In genomic region chr19:35644206-35644986, GRCh38 we compare ENCODE assay signal across 8 cellular contexts. TPM values are rescaled to one million over a fixed set of nuclear protein-coding genes. Genes with fewer than 3 reads are reported as not detected.
DNase-seq lines count a peak whose midpoint lies in the region; ATAC-seq and TF ChIP-seq lines count a peak whose summit lies in the region.

No MANE protein-coding gene starts in this region.

- peak overlapping the region; percentile 97 for H3K4me2 ChIP-seq in OCI-LY7 (ENCODE audit: low read length)

- no peaks in the 10 kb centered on the region for H3K9me3 ChIP-seq in OCI-LY7 (ENCODE audit: low read length)
- no peaks in the 10 kb centered on the region for H3K9me3 ChIP-seq in mucosa of rectum (ENCODE audit: control insufficient read depth in 2 of 2, low read length in 2 of 2)

- TF ChIP-seq CTCF in OCI-LY7 (conservative IDR thresholded peaks at IDR 0.05; ENCODE audit: low read length) (no peak), epithelial cell of proximal tubule (conservative IDR thresholded peaks at IDR 0.05; ENCODE audit: low read depth, low read length) (no peak)

- intact Hi-C loops in OCI-LY7 (cut with micrococcal nuclease; ENCODE audit: unreplicated experiment): loop anchor here (1.0 to 10.0 kb wide), 2 partner anchors 255 to 410 kb away; partner anchors contain the start of genes THAP8 and WDR62

- in situ Hi-C loops in Caki2 (cut with HindIII; ENCODE audit: low pct_unique_long_range_greater_than_20kb, low sequenced_read_pairs): no loop called here

- H3K4me1 ChIP-seq in OCI-LY7 (ENCODE audit: insufficient read depth, low read length, poor library complexity, severe bottlenecking) (peaks cover 51% of the 10 kb centered on the region), mucosa of rectum (ENCODE audit: control insufficient read depth in 2 of 2, insufficient read depth in 2 of 2, low read length in 2 of 2) (peaks cover 13 to 15% of the 10 kb centered on the region in 2 donors)

- ATAC-seq in GM21447 (IDR thresholded peaks at IDR 0.05; ENCODE audit: unreplicated experiment): peak; percentile 70

- peak overlapping the region; percentile 89 for H2AFZ ChIP-seq in OCI-LY7 (ENCODE audit: low read length)

- H3K79me2 ChIP-seq in OCI-LY7 (ENCODE audit: insufficient read depth, low read depth, low read length): peaks cover 12% of the 10 kb centered on the region

- no peaks in the 10 kb centered on the region for H3K9me2 ChIP-seq in OCI-LY7 (ENCODE audit: insufficient read depth, low read length)

- H3K4me3 ChIP-seq in OCI-LY7 (ENCODE audit: low read depth, low read length, poor library complexity, severe bottlenecking): peak overlapping the region; percentile 72
- peak overlapping the region; percentile 71 for H3K4me3 ChIP-seq in epithelial cell of proximal tubule (ENCODE audit: low read depth, low read length)
- H3K4me3 ChIP-seq in mucosa of rectum (ENCODE audit: low read length in 2 of 2): peak overlapping the region; percentile 72 to 73

- H3K36me3 ChIP-seq in OCI-LY7 (ENCODE audit: insufficient read depth, low read length) (no peaks in the 10 kb centered on the region), mucosa of rectum (ENCODE audit: control insufficient read depth in 2 of 2, insufficient read depth in 2 of 2, low read length in 2 of 2) (no peaks in the 10 kb centered on the region)

- H3K27me3 ChIP-seq in mucosa of rectum (ENCODE audit: control insufficient read depth in 2 of 2, insufficient read depth in 2 of 2, low read length in 2 of 2): no peaks in the 10 kb centered on the region

- H3K27ac ChIP-seq in OCI-LY7 (ENCODE audit: low read depth, low read length, poor library complexity, severe bottlenecking) (peak overlapping the region; percentile 65), mucosa of rectum (ENCODE audit: low read depth in 2 of 2, low read length in 2 of 2) (peak overlapping the region; percentile 95 to 96)

- peak overlapping the region; percentile 74 to 84 for H3K9ac ChIP-seq in mucosa of rectum (ENCODE audit: low read depth in 1 of 2, low read length in 2 of 2)

- DNase-seq in Caki2 (ENCODE audit: low read depth): peak; percentile 90
- DNase-seq in HuH-7.5 (ENCODE audit: low spot score): peak; percentile 98
- peak; percentile 95 for DNase-seq in OCI-LY7 (ENCODE audit: low spot score)
- peak; percentile 85 for DNase-seq in activated T-cell treated with anti-CD3 and anti-CD28 coated beads for 4 hours
- DNase-seq in epithelial cell of proximal tubule (ENCODE audit: low read depth): peak; percentile 48
- peak; percentile 94 for DNase-seq in stimulated activated CD8-positive, alpha-beta memory T cell treated with anti-CD3 and anti-CD28 coated beads, Interleukin-4, amount 100 ng/mL, for 24 hours (ENCODE audit: low read depth)

- CTCF ChIA-PET in OCI-LY7 (lab: Charles Lee; ENCODE audit: unreplicated experiment): interaction anchor here (0.6 kb wide), 1 partner anchor 96 kb away, joined by 3 read pairs; no protein-coding TSS in a partner anchor

- POLR2A ChIA-PET in OCI-LY7 (lab: Charles Lee): interaction anchor here (0.6 to 1.7 kb wide), 5 partner anchors 10 to 129 kb away, joined by 3 to 4 read pairs (median 3); partner anchors contain the start of gene LIN37

- BruUV-seq in OCI-LY7 (replicated peaks; lab: Mats Ljungman, UMichigan): no TSS peak

- H4K20me1 ChIP-seq in OCI-LY7 (ENCODE audit: insufficient read depth, low read length): 0 out of 2 replicates have a peak, but pooled peaks cover 5% of the 10 kb centered on the region

RNA-seq across cellular contexts. Expression of gene ETV2, which starts 2.9 kb away (rescaled TPM):
- total RNA-seq in Caki2 (2014; rRNA removed; shearing (Covaris generic); ENCODE audit: low replicate concordance): 0.64 TPM in 1 of 2 replicates, not detected in the other
- total RNA-seq in OCI-LY7 (2014; rRNA removed; shearing (Covaris generic)): 0.25 and 0.57 TPM in 2 replicates
- total RNA-seq in OCI-LY7 (2022) (1.7 and 2.0 TPM in 2 replicates), epithelial cell of proximal tubule (0.35 TPM in 1 of 2 replicates, not detected in the other)

RNA-seq across cellular contexts. Expression of gene COX6B1, which starts 3.7 kb away (rescaled TPM):
- 438 and 558 TPM in 2 replicates for total RNA-seq in Caki2 (2014; rRNA removed; shearing (Covaris generic); ENCODE audit: low replicate concordance)
- 404 and 536 TPM in 2 replicates for total RNA-seq in OCI-LY7 (2014; rRNA removed; shearing (Covaris generic))
- total RNA-seq in OCI-LY7 (2022) (373 and 395 TPM in 2 replicates), epithelial cell of proximal tubule (496 and 575 TPM in 2 replicates)

RNA-seq across cellular contexts. Expression of gene RBM42, which starts 15.6 kb away (rescaled TPM):
- total RNA-seq in Caki2 (2014; rRNA removed; shearing (Covaris generic); ENCODE audit: low replicate concordance): 171 and 180 TPM in 2 replicates
- 62.0 and 73.6 TPM in 2 replicates for total RNA-seq in OCI-LY7 (2014; rRNA removed; shearing (Covaris generic))
- total RNA-seq in OCI-LY7 (2022): 105 and 115 TPM in 2 replicates
- total RNA-seq in epithelial cell of proximal tubule: 114 and 116 TPM in 2 replicates

RNA-seq across cellular contexts. Expression of gene UPK1A, which starts 21.9 kb away (rescaled TPM):
- total RNA-seq in Caki2 (2014; rRNA removed; shearing (Covaris generic); ENCODE audit: low replicate concordance): not detected in 2 replicates
- not detected in 2 replicates for total RNA-seq in OCI-LY7 (2014; rRNA removed; shearing (Covaris generic))
- not detected in 2 replicates for total RNA-seq in OCI-LY7 (2022)
- not detected in 2 replicates for total RNA-seq in epithelial cell of proximal tubule

RNA-seq across cellular contexts. Expression of gene HAUS5, which starts 31.9 kb away (rescaled TPM):
- total RNA-seq in Caki2 (2014; rRNA removed; shearing (Covaris generic); ENCODE audit: low replicate concordance): 28.8 and 34.4 TPM in 2 replicates
- 61.5 and 66.8 TPM in 2 replicates for total RNA-seq in OCI-LY7 (2014; rRNA removed; shearing (Covaris generic))
- total RNA-seq in OCI-LY7 (2022) (58.1 and 59.7 TPM in 2 replicates), epithelial cell of proximal tubule (19.2 and 19.7 TPM in 2 replicates)

Comparison
In these comparisons a context has a peak if more than half of its experiments do, and no peak if none do; other contexts are left out.
1. Peak in every context shown above with its lines: DNase-seq, ATAC-seq, H3K4me3 ChIP-seq and H3K27ac ChIP-seq.
2. DNase-seq: peak in every context shown above with its lines; median percentile 98 in HuH-7.5; 95 in OCI-LY7; 94 in stimulated activated CD8-positive, alpha-beta memory T cell treated with anti-CD3 and anti-CD28 coated beads, Interleukin-4, amount 100 ng/mL, for 24 hours; 90 in Caki2; 85 in activated T-cell treated with anti-CD3 and anti-CD28 coated beads for 4 hours; 48 in epithelial cell of proximal tubule.